10 cellular contexts compared by ENCODE assay signal in genomic region chr11:119491753-119492455, GRCh38.
A peak's percentile ranks its signal among the peaks of the same experiment; 100 is the strongest.
DNase-seq lines count a peak whose midpoint lies in the region; ATAC-seq, FAIRE-seq and TF ChIP-seq lines count a peak whose summit lies in the region.
"Had no signal": no experiment of that assay in that cellular context is flagged by ENCODE, and none has a peak within 500 bp of the region (broad histone marks: within the 10 kb centered on the region; RNA-seq: fewer than 3 reads in every experiment).

No MANE protein-coding gene starts in this region.

- TF ChIP-seq POLR2A in GM12878 (IDR thresholded peaks at IDR 0.05; ENCODE audit: low read depth, low read length) (no peak), esophagus muscularis mucosa (IDR thresholded peaks at IDR 0.05; ENCODE audit: low read depth) (no peak)

- H3K4me1 Mint-ChIP-seq in neural progenitor cell, result peaks cover 8% of the 10 kb centered on the region
- no peaks in the 10 kb centered on the region for H3K4me1 Mint-ChIP-seq in effector memory CD8-positive, alpha-beta T cell (ENCODE audit: low read depth in 2 of 2)

- H3K27ac Mint-ChIP-seq in neural progenitor cell, result no peak overlapping the region
- H3K27ac Mint-ChIP-seq in effector memory CD8-positive, alpha-beta T cell, result no peak overlapping the region

- H4K8ac ChIP-seq in trophoblast cell (ENCODE audit: low read depth, low read length), result no peak overlapping the region

- H3K36me3 ChIP-seq in GM12878 (ENCODE audit: control insufficient read depth in 2 of 2, insufficient read depth in 2 of 2, low read length in 1 of 2), result no peaks in the 10 kb centered on the region
- H3K36me3 ChIP-seq in neural progenitor cell, result no peaks in the 10 kb centered on the region
- H3K36me3 ChIP-seq in esophagus muscularis mucosa, result no peaks in the 10 kb centered on the region
- H3K36me3 ChIP-seq in trophoblast cell (ENCODE audit: control insufficient read depth in 1 of 2, insufficient read depth in 2 of 2, low read length in 2 of 2), result no peaks in the 10 kb centered on the region

- H3K27me3 ChIP-seq in GM12878 (replicated peaks in 1 of 2; ENCODE audit: control insufficient read depth in 2 of 2, insufficient read depth in 2 of 2, low read length in 1 of 2), result peaks cover 0 to 2% of the 10 kb centered on the region in 2 experiments; a peak in 2 of 4 replicates
- H3K27me3 ChIP-seq in neural progenitor cell, result peaks cover 7% of the 10 kb centered on the region
- H3K27me3 ChIP-seq in esophagus muscularis mucosa, result peaks cover 0 to 13% (median 0%) of the 10 kb centered on the region in 4 donors
- H3K27me3 ChIP-seq in trophoblast cell (ENCODE audit: insufficient read depth, low read length), result no peaks in the 10 kb centered on the region

- H4K20me1 ChIP-seq in GM12878 (ENCODE audit: control insufficient read depth, insufficient read depth) (peaks cover 3% of the 10 kb centered on the region; the same call in 1 of the 2 replicates), neural progenitor cell (ENCODE audit: low read depth) (peaks cover 25% of the 10 kb centered on the region)

- DNase-seq in GM03348 (ENCODE audit: low spot score) (peak; percentile 42), NCI-H187 treated with DMSO at 0.1 percent for 48 hours (lab: John Stamatoyannopoulos, UW) (peak; percentile 35), GM12878 (ENCODE audit: low read depth, low spot score) (no peak), neural progenitor cell (ENCODE audit: low spot score) (peak; percentile 31), KG1 (lab: John Stamatoyannopoulos, UW) (no peak), esophagus muscularis mucosa (ENCODE audit: extremely low spot score) (no peak), trophoblast cell (no peak)
- no peak for DNase-seq in effector memory CD8-positive, alpha-beta T cell
- DNase-seq: activated T-cell treated with anti-CD3 and anti-CD28 coated beads for 4 hours had no signal

- H2AFZ ChIP-seq in GM12878 (ENCODE audit: control insufficient read depth, low read depth, low read length) (no peak overlapping the region), neural progenitor cell (replicated peaks) (no peak overlapping the region), trophoblast cell (ENCODE audit: insufficient read depth, low read length, poor library complexity) (no peak overlapping the region)

- H3K4me3 Mint-ChIP-seq in neural progenitor cell, result no peak overlapping the region
- H3K4me3 Mint-ChIP-seq in effector memory CD8-positive, alpha-beta T cell, result no peak overlapping the region

- ATAC-seq in GM12878, result no peak
- no peak for ATAC-seq in effector memory CD8-positive, alpha-beta T cell (replicated peaks)
- ATAC-seq: esophagus mucosa had no signal

- H3K4me3 ChIP-seq in GM12878 (no peak overlapping the region), neural progenitor cell (no peak overlapping the region), esophagus muscularis mucosa (no peak overlapping the region), trophoblast cell (ENCODE audit: low read depth, low read length) (no peak overlapping the region)

- TF ChIP-seq EP300 in GM12878 (IDR thresholded peaks at IDR 0.05; ENCODE audit: borderline replicate concordance in 1 of 2, control insufficient read depth in 1 of 2, low read depth in 2 of 2, low read length in 2 of 2), result no peak
- no peak for TF ChIP-seq EP300 in esophagus muscularis mucosa (IDR thresholded peaks at IDR 0.05)

- H3K9me3 ChIP-seq in GM12878 (replicated peaks; ENCODE audit: control insufficient read depth, insufficient read depth, low read length), result no peaks in the 10 kb centered on the region
- no peaks in the 10 kb centered on the region for H3K9me3 ChIP-seq in neural progenitor cell (ENCODE audit: low read depth)
- H3K9me3 ChIP-seq in esophagus muscularis mucosa, result no peaks in the 10 kb centered on the region
- H3K9me3 ChIP-seq in trophoblast cell (ENCODE audit: insufficient read depth, low read depth, low read length), result no peaks in the 10 kb centered on the region

- H3K27ac ChIP-seq in GM12878 (ENCODE audit: control insufficient read depth, insufficient read depth), result no peak overlapping the region
- no peak overlapping the region for H3K27ac ChIP-seq in neural progenitor cell
- no peak overlapping the region for H3K27ac ChIP-seq in esophagus muscularis mucosa (replicated peaks in 1 of 4)
- no peak overlapping the region for H3K27ac ChIP-seq in trophoblast cell (ENCODE audit: low read depth, low read length)

- H3K4me2 ChIP-seq in GM12878 (ENCODE audit: control insufficient read depth, insufficient read depth) (no peak overlapping the region), neural progenitor cell (no peak overlapping the region), trophoblast cell (ENCODE audit: low read length) (no peak overlapping the region)

- intact Hi-C loops in GM12878 (cut with micrococcal nuclease; ENCODE audit: unreplicated experiment) (no loop called here), esophagus muscularis mucosa (cut with DNase I) (no loop called here)

- no peaks in the 10 kb centered on the region for H3K36me3 Mint-ChIP-seq in neural progenitor cell
- no peaks in the 10 kb centered on the region for H3K36me3 Mint-ChIP-seq in effector memory CD8-positive, alpha-beta T cell (ENCODE audit: insufficient read depth)

- TF ChIP-seq RAD21 in GM12878 (IDR thresholded peaks at IDR 0.05; ENCODE audit: insufficient read depth, low read depth, low read length), result no peak

- SMC1A ChIA-PET in GM12878 (lab: Charles Lee; ENCODE audit: uncharacterized antibody, unreplicated experiment), result interaction anchor here (1.2 kb wide), 1 partner anchor 43 kb away, joined by 3 read pairs; no protein-coding TSS in a partner anchor

- H3K79me1 ChIP-seq in trophoblast cell (ENCODE audit: low read length), result no peaks in the 10 kb centered on the region

- 43% methylated on average over 15 of the region's 15 CpGs for WGBS in GM12878 (ENCODE audit: insufficient coverage, insufficient replicate concordance, low lambda C conversion rate, missing lambda C conversion rate)
- WGBS in esophagus muscularis mucosa, result 84% methylated on average over 15 of the region's 15 CpGs
- WGBS in trophoblast cell (ENCODE audit: extremely low coverage, insufficient coverage, insufficient read length), result no CpG with 5 or more reads among the region's 15 CpGs

- H3K27me3 Mint-ChIP-seq in neural progenitor cell (ENCODE audit: insufficient read depth, low read depth), result peaks cover 24% of the 10 kb centered on the region
- peaks cover 47 to 81% of the 10 kb centered on the region in 2 donors for H3K27me3 Mint-ChIP-seq in effector memory CD8-positive, alpha-beta T cell

- H3K9ac ChIP-seq in GM12878 (ENCODE audit: control insufficient read depth, insufficient read depth, low read length) (no peak overlapping the region), neural progenitor cell (no peak overlapping the region), trophoblast cell (ENCODE audit: low read length) (no peak overlapping the region)

- H3K79me2 ChIP-seq in GM12878 (ENCODE audit: control insufficient read depth, insufficient read depth, low read length) (no peaks in the 10 kb centered on the region), neural progenitor cell (ENCODE audit: low read depth) (no peaks in the 10 kb centered on the region), trophoblast cell (ENCODE audit: control insufficient read depth, insufficient read depth, low read length, poor library complexity) (no peaks in the 10 kb centered on the region)

- no TSS peak for BruUV-seq in GM12878 (replicated peaks; lab: Mats Ljungman, UMichigan)

- H3K23ac ChIP-seq in trophoblast cell (ENCODE audit: low read length), result no peak overlapping the region

- no peak overlapping the region for H2BK120ac ChIP-seq in trophoblast cell (ENCODE audit: insufficient read depth, low read length, poor library complexity)

- POLR2A ChIA-PET in GM12878 (lab: Charles Lee), result no interaction called here

- no peak overlapping the region for H2BK12ac ChIP-seq in trophoblast cell (ENCODE audit: low read length)

- no peak overlapping the region for H3K14ac ChIP-seq in trophoblast cell (ENCODE audit: low read length)

- in situ Hi-C loops in GM12878 (cut with MboI), result no loop called here

- H3K4ac ChIP-seq in trophoblast cell (ENCODE audit: low read depth, low read length), result no peak overlapping the region

- no peak for FAIRE-seq in GM12878 (lab: Jason Lieb, UNC)

- no peaks in the 10 kb centered on the region for H3F3A ChIP-seq in neural progenitor cell (ENCODE audit: low read depth)

- H3K18ac ChIP-seq in trophoblast cell (ENCODE audit: low read length), result no peak overlapping the region

- no peak overlapping the region for H4K12ac ChIP-seq in trophoblast cell (ENCODE audit: low read depth, low read length)

- no peak overlapping the region for H2BK5ac ChIP-seq in trophoblast cell (ENCODE audit: low read depth, low read length, poor library complexity)

- RAD21 ChIA-PET in GM12878 (lab: Charles Lee; ENCODE audit: unreplicated experiment), result interaction anchor here (0.6 kb wide), 1 partner anchor 806 kb away, joined by 5 read pairs; no protein-coding TSS in a partner anchor

- no peak overlapping the region for H4K91ac ChIP-seq in trophoblast cell (ENCODE audit: low read depth, low read length)

- TF ChIP-seq CTCF in GM12878 (IDR thresholded peaks at IDR 0.05 in 2 of 3, conservative IDR thresholded peaks at IDR 0.05 in 1 of 3; ENCODE audit: control insufficient read depth in 2 of 3, extremely low read depth in 1 of 3, insufficient read depth in 1 of 3, low read depth in 3 of 3, low read length in 3 of 3) (peak; percentile 9 to 12 (median 9); a peak in 3 of 6 replicates), neural progenitor cell (IDR thresholded peaks at IDR 0.05) (peak; percentile 45), esophagus muscularis mucosa (IDR thresholded peaks at IDR 0.05) (peak in 1 of 3 experiments; percentile 16)

- CTCF ChIA-PET in GM12878 (lab: Yijun Ruan, JAX), result interaction anchor here (0.7 to 3.6 kb wide), 3 partner anchors 15 to 155 kb away, joined by 3 to 20 read pairs (median 4); no protein-coding TSS in a partner anchor

- no peaks in the 10 kb centered on the region for H3K9me3 Mint-ChIP-seq in neural progenitor cell
- no peaks in the 10 kb centered on the region for H3K9me3 Mint-ChIP-seq in effector memory CD8-positive, alpha-beta T cell

- H2AK5ac ChIP-seq in trophoblast cell (ENCODE audit: low read length), result no peak overlapping the region

- no peaks in the 10 kb centered on the region for H3K4me1 ChIP-seq in GM12878 (ENCODE audit: control insufficient read depth, insufficient read depth, low read length)
- H3K4me1 ChIP-seq in neural progenitor cell, result peaks cover 10% of the 10 kb centered on the region
- H3K4me1 ChIP-seq in esophagus muscularis mucosa, result no peaks in the 10 kb centered on the region
- no peaks in the 10 kb centered on the region for H3K4me1 ChIP-seq in trophoblast cell (ENCODE audit: control insufficient read depth in 1 of 2, insufficient read depth in 2 of 2, low read length in 2 of 2)

TF ChIP-seq in GM12878, 131 proteins besides CTCF, POLR2A, EP300 and RAD21:
- no peak for TF ChIP-seq SUPT20H (IDR thresholded peaks at IDR 0.05; ENCODE audit: borderline replicate concordance, control insufficient read depth, low read depth, low read length)
TF ChIP-seq in GM12878: peak in this region for 0.

Comparison
In these comparisons a context has a peak if more than half of its experiments do, and no peak if none do; other contexts are left out.
1. DNase-seq: peak in GM03348 (single experiment), NCI-H187 treated with DMSO at 0.1 percent for 48 hours (single experiment) and neural progenitor cell (single experiment); none in GM12878 (single experiment), KG1 (single experiment), effector memory CD8-positive, alpha-beta T cell (0 of 3), esophagus muscularis mucosa (single experiment) and trophoblast cell (0 of 2).